ENCODE assay signal across 21 cellular contexts in the genomic region with DNA sequence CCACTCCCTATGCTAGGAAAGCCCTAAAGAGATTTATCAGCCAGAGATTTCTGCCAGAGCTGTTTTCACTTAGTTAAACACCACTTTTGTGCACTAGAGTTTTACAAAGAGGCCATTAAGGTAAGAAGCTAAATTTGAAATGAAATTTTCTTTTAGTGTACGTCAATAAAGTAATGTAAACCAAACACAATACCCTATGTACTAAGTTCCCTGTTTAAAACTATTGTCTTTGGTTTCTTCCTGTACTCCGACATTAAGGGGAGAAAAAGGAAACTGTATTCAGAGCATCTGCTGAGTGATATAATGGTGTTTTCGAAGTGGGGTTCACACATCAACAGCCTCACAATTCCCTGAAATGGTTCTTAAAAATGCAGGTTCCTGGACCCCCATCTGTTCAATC. TPM values are rescaled to one million over a fixed set of nuclear protein-coding genes. Genes with fewer than 3 reads are reported as not detected.
"Had no signal": no experiment of that assay in that cellular context is flagged by ENCODE, and none has a peak within 500 bp of the region (broad histone marks: within the 10 kb centered on the region; RNA-seq: fewer than 3 reads in every experiment).

No MANE protein-coding gene starts in this region.

- ATAC-seq: body of pancreas; stimulated activated memory B cell treated with anti-CD40 and anti-IgM and Interleukin-4, amounts not matched to agents 10 μg/mL and 1 μg/mL and 100 μg/mL, for 72 hours had no signal

- H3K4me3 Mint-ChIP-seq: activated CD4-positive, alpha-beta T cell treated with anti-CD3 and anti-CD28 coated beads, Interleukin-2, amount 10 ng/mL, durations not matched to agents 7 days and 5 days; activated naive CD8-positive, alpha-beta T cell treated with anti-CD3 and anti-CD28 coated beads for 36 hours; immature natural killer cell; mesothelial cell of epicardium; stimulated activated memory B cell treated with anti-CD40 and anti-IgM and Interleukin-4, amounts not matched to agents 10 μg/mL and 1 μg/mL and 100 μg/mL, for 72 hours had no signal

- H3K27me3 ChIP-seq: body of pancreas, neutrophil, tibial artery had no signal

- H3K27me3 Mint-ChIP-seq: stimulated activated memory B cell treated with anti-CD40 and anti-IgM and Interleukin-4, amounts not matched to agents 10 μg/mL and 1 μg/mL and 100 μg/mL, for 72 hours had no signal

- H3K9me3 Mint-ChIP-seq: activated CD4-positive, alpha-beta T cell treated with anti-CD3 and anti-CD28 coated beads, Interleukin-2, amount 10 ng/mL, durations not matched to agents 7 days and 5 days; activated naive CD8-positive, alpha-beta T cell treated with anti-CD3 and anti-CD28 coated beads for 36 hours; mesothelial cell of epicardium; stimulated activated memory B cell treated with anti-CD40 and anti-IgM and Interleukin-4, amounts not matched to agents 10 μg/mL and 1 μg/mL and 100 μg/mL, for 72 hours had no signal

- H3K27ac Mint-ChIP-seq: activated CD4-positive, alpha-beta T cell treated with anti-CD3 and anti-CD28 coated beads, Interleukin-2, amount 10 ng/mL, durations not matched to agents 7 days and 5 days; activated naive CD8-positive, alpha-beta T cell treated with anti-CD3 and anti-CD28 coated beads for 36 hours; immature natural killer cell; mesothelial cell of epicardium; stimulated activated memory B cell treated with anti-CD40 and anti-IgM and Interleukin-4, amounts not matched to agents 10 μg/mL and 1 μg/mL and 100 μg/mL, for 72 hours had no signal

- H3K36me3 ChIP-seq: neutrophil, tibial artery had no signal

- H3K36me3 Mint-ChIP-seq: activated naive CD8-positive, alpha-beta T cell treated with anti-CD3 and anti-CD28 coated beads for 36 hours; immature natural killer cell; mesothelial cell of epicardium; stimulated activated memory B cell treated with anti-CD40 and anti-IgM and Interleukin-4, amounts not matched to agents 10 μg/mL and 1 μg/mL and 100 μg/mL, for 72 hours had no signal

- H3K4me1 ChIP-seq: body of pancreas had no signal

- H3K27ac ChIP-seq: body of pancreas, coronary artery, neutrophil, tibial artery had no signal

- DNase-seq: activated CD4-positive, alpha-beta T cell treated with anti-CD3 and anti-CD28 coated beads, Interleukin-2, amount 10 ng/mL, durations not matched to agents 7 days and 5 days; activated CD4-positive, CD25-positive, alpha-beta regulatory T cell; activated CD8-positive, alpha-beta memory T cell treated with anti-CD3 and anti-CD28 coated beads for 24 hours; activated gamma-delta T cell treated with Interleukin-2 at 50 U/mL for 16 hours; activated naive CD8-positive, alpha-beta T cell treated with anti-CD3 and anti-CD28 coated beads for 36 hours; amygdala; body of pancreas; central memory CD4-positive, alpha-beta T cell; effector memory CD4-positive, alpha-beta T cell; head of caudate nucleus; immature natural killer cell; posterior cingulate gyrus; retina; stimulated activated CD4-positive, alpha-beta T cell treated with anti-CD3 and anti-CD28 coated beads, Interleukin-2, amount 100 ng/mL, for 48 hours; SW 1271; tibial artery had no signal

- H3K9me3 ChIP-seq: body of pancreas, neutrophil, tibial artery had no signal

- H3K4me1 Mint-ChIP-seq: activated CD4-positive, alpha-beta T cell treated with anti-CD3 and anti-CD28 coated beads, Interleukin-2, amount 10 ng/mL, durations not matched to agents 7 days and 5 days; activated naive CD8-positive, alpha-beta T cell treated with anti-CD3 and anti-CD28 coated beads for 36 hours; immature natural killer cell; stimulated activated memory B cell treated with anti-CD40 and anti-IgM and Interleukin-4, amounts not matched to agents 10 μg/mL and 1 μg/mL and 100 μg/mL, for 72 hours had no signal

- H3K4me3 ChIP-seq: body of pancreas, coronary artery, lung, tibial artery had no signal

RNA-seq across cellular contexts. Expression of a gene that starts 40.7 kb away (rescaled TPM):
- polyA plus RNA-seq: immature natural killer cell had no signal
